ENCODE assay signal across 9 cellular contexts in genomic region chr6:32868257-32868788, GRCh38. TPM values are rescaled to one million over a fixed set of nuclear protein-coding genes. Genes with fewer than 3 reads are reported as not detected.
DNase-seq lines count a peak whose midpoint lies in the region; ATAC-seq, FAIRE-seq and TF ChIP-seq lines count a peak whose summit lies in the region.
"Had no signal": no experiment of that assay in that cellular context is flagged by ENCODE, and none has a peak within 500 bp of the region (broad histone marks: within the 10 kb centered on the region; RNA-seq: fewer than 3 reads in every experiment).

No MANE protein-coding gene starts in this region.

- H3K36me3 ChIP-seq in WERI-Rb-1 (no peaks in the 10 kb centered on the region), breast epithelium (no peaks in the 10 kb centered on the region), kidney (ENCODE audit: control insufficient read depth in 1 of 2, insufficient read depth in 2 of 2, low read length in 2 of 2) (no peaks in the 10 kb centered on the region)

- H3K4me1 ChIP-seq in breast epithelium (no peaks in the 10 kb centered on the region), kidney (ENCODE audit: control insufficient read depth in 1 of 2, insufficient read depth in 1 of 2, low read depth in 1 of 2, low read length in 2 of 2) (peaks cover 0 to 2% of the 10 kb centered on the region in 2 donors)

- TF ChIP-seq POLR2A in breast epithelium (IDR thresholded peaks at IDR 0.05) = no peak

- no peak overlapping the region for H3K9ac ChIP-seq in kidney (ENCODE audit: low read length in 2 of 2)

- ATAC-seq in Right ventricle myocardium inferior (peak; percentile 67), HG03520 (IDR thresholded peaks at IDR 0.05; ENCODE audit: unreplicated experiment) (no peak)

- intact Hi-C loops in Right ventricle myocardium inferior (cut with DNase I) = loop anchor here (1.0 to 2.0 kb wide), 2 partner anchors 30 to 456 kb away; partner anchors contain the start of gene TAP2
- intact Hi-C loops in cardiac septum (cut with DNase I) = loop anchor here (1.0 to 5.0 kb wide), 2 partner anchors 30 to 456 kb away; partner anchors contain the start of gene TAP2
- intact Hi-C loops in breast epithelium (cut with DNase I; ENCODE audit: low total_unique reads) = no loop called here
- intact Hi-C loops in kidney (cut with DNase I) = no loop called here

- H3K27ac ChIP-seq in WERI-Rb-1 = no peak overlapping the region
- no peak overlapping the region for H3K27ac ChIP-seq in breast epithelium
- H3K27ac ChIP-seq in kidney (ENCODE audit: low read depth in 2 of 2, low read length in 2 of 2) = no peak overlapping the region

- TF ChIP-seq CTCF in WERI-Rb-1 (IDR thresholded peaks at IDR 0.05; ENCODE audit: low read depth, low read length) (peak; percentile 74), breast epithelium (IDR thresholded peaks at IDR 0.05) (peak; percentile 91 to 98 (median 95)), kidney (IDR thresholded peaks at IDR 0.05; ENCODE audit: borderline replicate concordance, extremely low read depth, insufficient read depth) (peak; percentile 99)

- H3K27me3 ChIP-seq in WERI-Rb-1 (ENCODE audit: insufficient read depth, low read depth, severe bottlenecking) (peaks cover 56% of the 10 kb centered on the region), breast epithelium (no peaks in the 10 kb centered on the region)

- H3K9me3 ChIP-seq in WERI-Rb-1 (ENCODE audit: severe bottlenecking) (no peaks in the 10 kb centered on the region), breast epithelium (no peaks in the 10 kb centered on the region), kidney (ENCODE audit: control insufficient read depth in 1 of 2, low read length in 2 of 2) (no peaks in the 10 kb centered on the region)

- no peak for DNase-seq in Right ventricle myocardium inferior (ENCODE audit: missing footprints)
- no peak for DNase-seq in cardiac septum (ENCODE audit: low spot score)
- DNase-seq in NCI-H2029 treated with DMSO at 0.1 percent for 48 hours (lab: John Stamatoyannopoulos, UW) = peak; percentile 50
- peak; percentile 82 for DNase-seq in WERI-Rb-1
- peak; percentile 61 to 82 for DNase-seq in breast epithelium (ENCODE audit: low spot score in 2 of 2)
- DNase-seq in kidney = no peak
- DNase-seq in stimulated activated CD4-positive, alpha-beta T cell treated with anti-CD3 and anti-CD28 coated beads, Interleukin-2, amount 100 ng/mL, for 4 hours (ENCODE audit: low read depth) = peak; percentile 79

- H3K4me3 ChIP-seq in WERI-Rb-1 (ENCODE audit: low read depth, low read length) (no peak overlapping the region), breast epithelium (no peak overlapping the region), kidney (ENCODE audit: low read length in 2 of 2) (no peak overlapping the region)

- FAIRE-seq in kidney (lab: Jason Lieb, UNC) = peak; percentile 98

RNA-seq across cellular contexts. Expression of gene PSMB9, which starts 14.3 kb away (rescaled TPM):
- total RNA-seq in Right ventricle myocardium inferior (13.4 TPM), cardiac septum (14.2 TPM), breast epithelium (10 to 100 TPM; 16.8 to 25.9 (median 19.2) TPM), kidney (56.6 TPM)
- 52.8 TPM for polyA plus RNA-seq in kidney (ENCODE audit: insufficient read depth, low read depth, low replicate concordance)

RNA-seq across cellular contexts. Expression of gene TAP1, which starts 14.8 kb away (rescaled TPM):
- total RNA-seq in Right ventricle myocardium inferior (19.1 TPM), cardiac septum (18.1 TPM), breast epithelium (10 to 100 TPM; 24.2 to 40.6 (median 28.7) TPM), kidney (45.4 TPM)
- 32.1 TPM for polyA plus RNA-seq in kidney (ENCODE audit: insufficient read depth, low read depth, low replicate concordance)

RNA-seq across cellular contexts. Expression of gene PSMB8, which starts 24.5 kb away (rescaled TPM):
- total RNA-seq in Right ventricle myocardium inferior (19.6 TPM), cardiac septum (11.7 TPM), breast epithelium (10 to 100 TPM; 36.0 to 47.3 (median 44.9) TPM), kidney (79.6 TPM)
- polyA plus RNA-seq in kidney (ENCODE audit: insufficient read depth, low read depth, low replicate concordance) = 90.6 TPM

RNA-seq across cellular contexts. Expression of gene TAP2, which starts 29.8 kb away (rescaled TPM):
- total RNA-seq in Right ventricle myocardium inferior = 19.3 TPM
- 12.7 TPM for total RNA-seq in cardiac septum
- 10 to 100 TPM in 1 of 3 donors, 1 to 10 TPM in 2; 7.7 to 18.0 (median 9.5) TPM for total RNA-seq in breast epithelium
- total RNA-seq in kidney = 37.6 TPM
- 25.4 TPM for polyA plus RNA-seq in kidney (ENCODE audit: insufficient read depth, low read depth, low replicate concordance)

RNA-seq across cellular contexts. Expression of gene HLA-DOB, which starts 51.5 kb away (rescaled TPM):
- total RNA-seq in Right ventricle myocardium inferior (not detected), cardiac septum (0.35 TPM), breast epithelium (1 to 10 TPM in 2 of 3 donors, not detected in 1; 1.5 to 2.0 TPM), kidney (6.1 TPM)
- 1.9 TPM for polyA plus RNA-seq in kidney (ENCODE audit: insufficient read depth, low read depth, low replicate concordance)
- total RNA-seq: temporal lobe had no signal

Comparison
In these comparisons a context has a peak if more than half of its experiments do, and no peak if none do; other contexts are left out.
1. DNase-seq: peak in NCI-H2029 treated with DMSO at 0.1 percent for 48 hours (single experiment), WERI-Rb-1 (single experiment), breast epithelium (2 of 2) and stimulated activated CD4-positive, alpha-beta T cell treated with anti-CD3 and anti-CD28 coated beads, Interleukin-2, amount 100 ng/mL, for 4 hours (single experiment); none in Right ventricle myocardium inferior (single experiment), cardiac septum (single experiment) and kidney (single experiment).
2. intact Hi-C loops: an anchor here in Right ventricle myocardium inferior (1.0 to 2.0 kb wide) and cardiac septum (1.0 to 5.0 kb wide); none called in breast epithelium and kidney.
3. Peak in every context shown above with its lines, with median percentiles within 50 percentile points of each other: CTCF ChIP-seq.